Comparison of ENCODE assay signal across 2 cellular contexts in genomic region chrX:47158131-47158530, GRCh38.
TF ChIP-seq lines count a peak whose summit lies in the region.

No MANE protein-coding gene starts in this region.

TF ChIP-seq in HepG2, 621 proteins besides CTCF, POLR2A, EP300 and RAD21:
- TF ChIP-seq ZBTB38 (CRISPR knock-in tag; IDR thresholded peaks at IDR 0.05), result 0 out of 2 replicates have a peak, but pooled peaks have one; percentile 28
- no peak for TF ChIP-seq ZNF205 (CRISPR knock-in tag; IDR thresholded peaks at IDR 0.05)
- TF ChIP-seq ZBTB33 (CRISPR knock-in tag; IDR thresholded peaks at IDR 0.05), result peak; percentile 98
- no peak for TF ChIP-seq BRCA1 (CRISPR knock-in tag; IDR thresholded peaks at IDR 0.05)
- TF ChIP-seq ZNF740 (CRISPR knock-in tag; IDR thresholded peaks at IDR 0.05), result 0 out of 2 replicates have a peak, but pooled peaks have one; percentile 49
- TF ChIP-seq DNMT1 (CRISPR knock-in tag; IDR thresholded peaks at IDR 0.05), result no peak
- no peak for TF ChIP-seq ZBTB40 (IDR thresholded peaks at IDR 0.05)
- no peak for TF ChIP-seq ZBTB40 (CRISPR knock-in tag; IDR thresholded peaks at IDR 0.05)

TF ChIP-seq in K562, 482 proteins besides CTCF, POLR2A, EP300 and RAD21:
- TF ChIP-seq SAFB (IDR thresholded peaks at IDR 0.05; ENCODE audit: borderline replicate concordance, low read depth, low read length) (no peak), ZBTB33 (CRISPR knock-in tag; IDR thresholded peaks at IDR 0.05) (peak; percentile 88), POLR2G (IDR thresholded peaks at IDR 0.05; ENCODE audit: low read depth, low read length) (peak; percentile 40; the same call in 1 of the 2 replicates)
